In genomic region chr18:1848716-1849115, GRCh38 we compare ENCODE assay signal across 16 cellular contexts.
DNase-seq lines count a peak whose midpoint lies in the region; ATAC-seq, FAIRE-seq and TF ChIP-seq lines count a peak whose summit lies in the region.
"Had no signal": no experiment of that assay in that cellular context is flagged by ENCODE, and none has a peak within 500 bp of the region (broad histone marks: within the 10 kb centered on the region; RNA-seq: fewer than 3 reads in every experiment).

No MANE protein-coding gene starts in this region.

- WGBS in lower leg skin, 2 donors = 76 to 88% methylated on average over 1 of the region's 1 CpG

- no peaks in the 10 kb centered on the region for H3K27me3 ChIP-seq in bronchial epithelial cell (ENCODE audit: control insufficient read depth, insufficient read depth, low read length)

- no peak overlapping the region for H3K27ac ChIP-seq in RWPE1

- no peak overlapping the region for H3K4me3 ChIP-seq in bronchial epithelial cell (ENCODE audit: low read depth, low read length)
- H3K4me3 ChIP-seq in lower leg skin (ENCODE audit: low read depth, poor library complexity, severe bottlenecking) = no peak overlapping the region

- no peak for TF ChIP-seq POLR2A in lower leg skin (IDR thresholded peaks at IDR 0.05)

- TF ChIP-seq CTCF in RWPE1 (conservative IDR thresholded peaks at IDR 0.05; ENCODE audit: low read depth) = no peak
- TF ChIP-seq CTCF in bronchial epithelial cell (IDR thresholded peaks at IDR 0.05; ENCODE audit: insufficient read depth, low read length, severe bottlenecking) = no peak
- no peak for TF ChIP-seq CTCF in lower leg skin (IDR thresholded peaks at IDR 0.05)

- no peak for FAIRE-seq in bronchial epithelial cell (lab: Jason Lieb, UNC)

- no peak for ATAC-seq in HG03175 (IDR thresholded peaks at IDR 0.05; ENCODE audit: unreplicated experiment)

- CTCF ChIA-PET in RWPE1 (lab: Yijun Ruan, JAX) = interaction anchor here (0.7 kb wide), 1 partner anchor 722 kb away, joined by 3 read pairs; no protein-coding TSS in a partner anchor

- intact Hi-C loops in lower leg skin (cut with DNase I; ENCODE audit: low total_unique reads) = no loop called here

- no peaks in the 10 kb centered on the region for H3K36me3 ChIP-seq in bronchial epithelial cell (ENCODE audit: control insufficient read depth, insufficient read depth, low read length)

- DNase-seq in HPDE6-E6E7 (ENCODE audit: extremely low spot score) (peak; percentile 32), RWPE1 (ENCODE audit: low spot score) (peak; percentile 27), bronchial epithelial cell (ENCODE audit: low read depth) (peak; percentile 71), renal cortical epithelial cell (ENCODE audit: low read depth) (peak; percentile 77), DMS53 treated with DMSO at 0.1 percent for 48 hours (lab: John Stamatoyannopoulos, UW; ENCODE audit: unreplicated experiment) (no peak), lower leg skin (ENCODE audit: low spot score in 2 of 2) (no peak)
- DNase-seq: AML-193, DMS153, HCEC 1CT, MM.1S, NCI-H1092 treated with DMSO at 0.1 percent for 48 hours, NCI-H2081 treated with DMSO at 0.1 percent for 48 hours, NCI-H2227 treated with DMSO at 0.1 percent for 48 hours, NCI-H524 treated with DMSO at 0.1 percent for 48 hours, SW 1271 had no signal

- POLR2A ChIA-PET in RWPE1 (lab: Yijun Ruan, JAX; ENCODE audit: low non-redundant PET) = no interaction called here

Comparison
In these comparisons a context has a peak if more than half of its experiments do, and no peak if none do; other contexts are left out.
1. DNase-seq: peak in HPDE6-E6E7 (single experiment), RWPE1 (single experiment), bronchial epithelial cell (single experiment) and renal cortical epithelial cell (single experiment); none in DMS53 treated with DMSO at 0.1 percent for 48 hours (single experiment) and lower leg skin (0 of 2).